In the genomic region with DNA sequence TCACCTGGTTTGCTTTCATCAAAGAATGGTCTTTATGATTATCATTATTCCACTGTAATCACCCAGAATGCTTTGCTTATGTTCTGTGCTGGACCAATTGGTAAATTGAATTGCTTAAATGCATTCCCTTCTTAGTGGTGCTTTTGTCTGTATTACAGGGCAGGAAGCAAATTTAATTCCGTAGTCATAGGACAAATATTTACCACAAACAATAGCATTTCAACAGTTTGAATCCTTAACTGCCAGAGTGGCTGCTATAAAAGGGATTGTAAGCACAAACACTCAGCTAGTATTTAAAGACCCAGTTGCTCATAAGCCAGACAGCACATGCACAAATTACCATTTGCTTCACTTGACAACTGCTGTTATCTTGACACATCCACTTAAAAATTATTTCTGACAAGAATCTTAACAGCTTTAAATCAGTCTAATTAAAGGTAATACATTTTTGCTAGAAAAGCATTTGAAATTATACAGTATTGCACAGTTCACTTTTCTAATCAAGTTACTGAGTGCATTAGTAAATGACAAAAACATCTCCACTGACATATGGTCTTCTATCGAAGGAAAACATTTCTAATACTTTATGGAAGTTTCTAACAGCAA, we compare ENCODE assay signal across 22 cellular contexts.
DNase-seq lines count a peak whose midpoint lies in the region; ATAC-seq and TF ChIP-seq lines count a peak whose summit lies in the region.
"Had no signal": no experiment of that assay in that cellular context is flagged by ENCODE, and none has a peak within 500 bp of the region (broad histone marks: within the 10 kb centered on the region; RNA-seq: fewer than 3 reads in every experiment).

No MANE protein-coding gene starts in this region.

- CTCF ChIA-PET in mammary epithelial cell (lab: Charles Lee; ENCODE audit: low non-redundant PET): no interaction called here

- DNase-seq in mammary epithelial cell: peak; percentile 57
- no peak for DNase-seq in breast epithelium (ENCODE audit: low spot score in 2 of 2)
- DNase-seq in fibroblast of pulmonary artery (ENCODE audit: low read depth): peak; percentile 40
- no peak for DNase-seq in vagina (ENCODE audit: extremely low spot score in 2 of 2)
- no peak for DNase-seq in hippocampal formation (lab: John Stamatoyannopoulos, UW)
- no peak for DNase-seq in NCI-H526 treated with DMSO at 0.1 percent for 48 hours (lab: John Stamatoyannopoulos, UW)
- DNase-seq in left lung: no peak
- DNase-seq: activated CD4-positive, alpha-beta T cell treated with anti-CD3 and anti-CD28 coated beads, Interleukin-2, amount 10 ng/mL, durations not matched to agents 7 days and 5 days; activated CD8-positive, alpha-beta memory T cell treated with anti-CD3 and anti-CD28 coated beads, Interleukin-2, amount 50 U/mL, for 48 hours; activated gamma-delta T cell treated with Interleukin-2 at 50 U/mL for 16 hours; aorta; colonic mucosa; COR-L47; immature natural killer cell; KG1; naive B cell; NCI-H1092; NCI-H345; pancreas; T-cell had no signal

- H3K9me3 ChIP-seq in mammary epithelial cell (replicated peaks; ENCODE audit: insufficient read depth, low read length) (no peaks in the 10 kb centered on the region), breast epithelium (no peaks in the 10 kb centered on the region), vagina (no peaks in the 10 kb centered on the region), left lung (no peaks in the 10 kb centered on the region)
- H3K9me3 ChIP-seq: colonic mucosa, pancreas had no signal

- H3K4me2 ChIP-seq in mammary epithelial cell (ENCODE audit: insufficient read depth, low read depth, low read length): no peak overlapping the region

- H3K4me3 ChIP-seq in mammary epithelial cell (replicated peaks in 1 of 3; ENCODE audit: insufficient read depth in 1 of 3, low read depth in 2 of 3, low read length in 3 of 3): no peak overlapping the region
- H3K4me3 ChIP-seq in breast epithelium: no peak overlapping the region
- no peak overlapping the region for H3K4me3 ChIP-seq in fibroblast of pulmonary artery (replicated peaks; ENCODE audit: low read depth, low read length)
- H3K4me3 ChIP-seq in vagina: no peak overlapping the region
- H3K4me3 ChIP-seq in left lung: no peak overlapping the region
- H3K4me3 ChIP-seq: colonic mucosa, lung, pancreas had no signal

- TF ChIP-seq POLR2A in breast epithelium (IDR thresholded peaks at IDR 0.05): no peak
- TF ChIP-seq POLR2A in vagina (IDR thresholded peaks at IDR 0.05): no peak

- 51% methylated on average over 2 of the region's 2 CpGs for WGBS in mammary epithelial cell (ENCODE audit: low coverage, missing lambda C conversion rate)

- ATAC-seq in SK-N-SH treated with all-trans-retinoic acid at 6 μM for 48 hours: peak; percentile 50
- no peak for ATAC-seq in left lung
- ATAC-seq: pancreas, T-cell had no signal

- no TSS peak for BruUV-seq in mammary epithelial cell (replicated peaks; lab: Mats Ljungman, UMichigan)

- no peak overlapping the region for H3K9ac ChIP-seq in mammary epithelial cell (ENCODE audit: insufficient read depth, low read length)

- dilution Hi-C loops in mammary epithelial cell (cut with HindIII; ENCODE audit: low sequenced_read_pairs): no loop called here

- intact Hi-C loops in mammary epithelial cell (cut with micrococcal nuclease): no loop called here
- intact Hi-C loops in breast epithelium (cut with DNase I; ENCODE audit: low total_unique reads): no loop called here
- intact Hi-C loops in vagina (cut with DNase I): no loop called here
- intact Hi-C loops in left lung (cut with DNase I): no loop called here

- H3K27ac ChIP-seq in mammary epithelial cell (ENCODE audit: insufficient read depth, low read depth, low read length): no peak overlapping the region
- H3K27ac ChIP-seq in breast epithelium: peak overlapping the region in 1 of 2 donors; percentile 7
- peak overlapping the region; percentile 44 for H3K27ac ChIP-seq in vagina
- H3K27ac ChIP-seq in left lung: no peak overlapping the region
- H3K27ac ChIP-seq: colonic mucosa, pancreas had no signal

- in situ Hi-C loops in mammary epithelial cell (cut with MboI; ENCODE audit: low sequenced_read_pairs in 2 of 2): no loop called here

- TF ChIP-seq CTCF in mammary epithelial cell (conservative IDR thresholded peaks at IDR 0.05 in 1 of 2, IDR thresholded peaks at IDR 0.05 in 1 of 2; ENCODE audit: extremely low read depth in 1 of 2, insufficient read depth in 1 of 2, low read depth in 1 of 2, low read length in 2 of 2): no peak
- TF ChIP-seq CTCF in breast epithelium (IDR thresholded peaks at IDR 0.05): no peak
- no peak for TF ChIP-seq CTCF in fibroblast of pulmonary artery (IDR thresholded peaks at IDR 0.05; ENCODE audit: low read length, missing control alignments)
- TF ChIP-seq CTCF in vagina (IDR thresholded peaks at IDR 0.05): no peak
- TF ChIP-seq CTCF in left lung (IDR thresholded peaks at IDR 0.05): no peak

- H3K79me2 ChIP-seq in mammary epithelial cell (ENCODE audit: insufficient read depth, low read length): no peaks in the 10 kb centered on the region

- no peaks in the 10 kb centered on the region for H3K27me3 ChIP-seq in mammary epithelial cell (ENCODE audit: insufficient read depth, low read length)
- H3K27me3 ChIP-seq in breast epithelium: no peaks in the 10 kb centered on the region
- H3K27me3 ChIP-seq in vagina: no peaks in the 10 kb centered on the region
- no peaks in the 10 kb centered on the region for H3K27me3 ChIP-seq in left lung
- H3K27me3 ChIP-seq: colonic mucosa, pancreas had no signal

- no peaks in the 10 kb centered on the region for H4K20me1 ChIP-seq in mammary epithelial cell (ENCODE audit: insufficient read depth, low read length)

- no peak overlapping the region for H2AFZ ChIP-seq in mammary epithelial cell (ENCODE audit: low read depth, low read length)

- H3K4me1 ChIP-seq in mammary epithelial cell (ENCODE audit: insufficient read depth, low read length): peaks cover 6% of the 10 kb centered on the region
- H3K4me1 ChIP-seq in breast epithelium: no peaks in the 10 kb centered on the region
- peaks cover 17% of the 10 kb centered on the region for H3K4me1 ChIP-seq in vagina
- H3K4me1 ChIP-seq in left lung: no peaks in the 10 kb centered on the region
- H3K4me1 ChIP-seq: colonic mucosa, pancreas had no signal

- H3K36me3 ChIP-seq in mammary epithelial cell (ENCODE audit: insufficient read depth, low read length) (no peaks in the 10 kb centered on the region), breast epithelium (no peaks in the 10 kb centered on the region), vagina (no peaks in the 10 kb centered on the region), left lung (no peaks in the 10 kb centered on the region)
- H3K36me3 ChIP-seq: colonic mucosa, pancreas had no signal

TF ChIP-seq in SK-N-SH treated with all-trans-retinoic acid at 6 μM for 48 hours, 23 proteins besides CTCF, POLR2A, EP300 and RAD21:
- no peak for TF ChIP-seq TOX (CRISPR knock-in tag; IDR thresholded peaks at IDR 0.05; ENCODE audit: borderline replicate concordance)
- TF ChIP-seq TCF4 (CRISPR knock-in tag; IDR thresholded peaks at IDR 0.05; ENCODE audit: borderline replicate concordance): peak; percentile 27; the same call in 1 of the 2 replicates
- TF ChIP-seq ISL1 (CRISPR knock-in tag; IDR thresholded peaks at IDR 0.05): peak; percentile 53
- TF ChIP-seq, protein P1, sequence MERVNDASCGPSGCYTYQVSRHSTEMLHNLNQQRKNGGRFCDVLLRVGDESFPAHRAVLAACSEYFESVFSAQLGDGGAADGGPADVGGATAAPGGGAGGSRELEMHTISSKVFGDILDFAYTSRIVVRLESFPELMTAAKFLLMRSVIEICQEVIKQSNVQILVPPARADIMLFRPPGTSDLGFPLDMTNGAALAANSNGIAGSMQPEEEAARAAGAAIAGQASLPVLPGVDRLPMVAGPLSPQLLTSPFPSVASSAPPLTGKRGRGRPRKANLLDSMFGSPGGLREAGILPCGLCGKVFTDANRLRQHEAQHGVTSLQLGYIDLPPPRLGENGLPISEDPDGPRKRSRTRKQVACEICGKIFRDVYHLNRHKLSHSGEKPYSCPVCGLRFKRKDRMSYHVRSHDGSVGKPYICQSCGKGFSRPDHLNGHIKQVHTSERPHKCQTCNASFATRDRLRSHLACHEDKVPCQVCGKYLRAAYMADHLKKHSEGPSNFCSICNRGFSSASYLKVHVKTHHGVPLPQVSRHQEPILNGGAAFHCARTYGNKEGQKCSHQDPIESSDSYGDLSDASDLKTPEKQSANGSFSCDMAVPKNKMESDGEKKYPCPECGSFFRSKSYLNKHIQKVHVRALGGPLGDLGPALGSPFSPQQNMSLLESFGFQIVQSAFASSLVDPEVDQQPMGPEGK (CRISPR knock-in tag; IDR thresholded peaks at IDR 0.05; ENCODE audit: borderline replicate concordance): no peak

Comparison
In these comparisons a context has a peak if more than half of its experiments do, and no peak if none do; other contexts are left out.
1. DNase-seq: peak in mammary epithelial cell (single experiment) and fibroblast of pulmonary artery (single experiment); none in breast epithelium (0 of 2), vagina (0 of 2), hippocampal formation (0 of 2), NCI-H526 treated with DMSO at 0.1 percent for 48 hours (single experiment) and left lung (0 of 2).